Comparison of ENCODE assay signal across 11 cellular contexts in the genomic region with DNA sequence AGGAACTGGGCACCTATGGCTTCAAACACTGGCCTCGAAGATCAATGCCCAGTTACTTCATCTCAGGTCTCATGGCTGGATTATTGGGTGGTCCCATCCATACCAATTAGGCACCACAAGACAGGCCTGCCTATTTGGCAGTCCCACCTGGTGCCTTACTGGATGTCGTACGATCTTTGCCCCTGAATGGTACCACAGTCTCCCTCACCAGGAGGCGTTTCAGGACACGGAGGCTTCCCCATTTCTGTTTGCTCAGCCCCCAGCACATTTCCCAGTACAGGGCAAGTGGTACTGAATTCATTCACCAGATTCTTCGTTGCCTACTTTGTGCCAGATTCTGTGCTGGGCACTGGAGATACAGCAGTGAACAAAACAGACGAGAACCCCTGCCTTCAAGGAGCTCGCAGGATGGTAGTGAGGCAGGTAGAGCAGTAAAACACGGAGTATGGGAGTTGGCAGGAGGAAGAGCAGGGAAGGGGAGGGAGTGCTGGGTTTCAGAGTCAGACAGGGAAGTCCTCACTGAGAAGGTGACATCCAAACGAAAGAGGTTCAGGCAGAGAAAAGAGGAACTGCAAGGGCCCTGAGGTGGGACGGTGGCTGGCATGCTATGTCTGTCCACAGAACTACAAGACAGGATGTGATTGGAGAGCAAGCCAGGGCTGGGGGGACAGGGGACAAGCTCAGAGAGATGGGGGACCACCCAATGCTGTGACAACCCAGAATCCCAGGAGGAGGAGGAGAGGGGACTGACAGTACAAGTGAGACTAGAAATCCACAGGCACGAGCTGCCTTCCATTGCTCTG.
DNase-seq lines count a peak whose midpoint lies in the region; ATAC-seq and TF ChIP-seq lines count a peak whose summit lies in the region.
"Had no signal": no experiment of that assay in that cellular context is flagged by ENCODE, and none has a peak within 500 bp of the region (broad histone marks: within the 10 kb centered on the region; RNA-seq: fewer than 3 reads in every experiment).

No MANE protein-coding gene starts in this region.

- H3K4me1 Mint-ChIP-seq in CD14-positive monocyte: peaks cover 77% of the 10 kb centered on the region

- H3K27me3 ChIP-seq in Peyer's patch: no peaks in the 10 kb centered on the region
- peaks cover 4% of the 10 kb centered on the region for H3K27me3 ChIP-seq in iPS-15b (ENCODE audit: control insufficient read depth, insufficient read depth, low read length)

- H3K4me1 ChIP-seq in Peyer's patch: peaks cover 14 to 70% (median 48%) of the 10 kb centered on the region in 4 donors
- H3K4me1 ChIP-seq in iPS-15b (ENCODE audit: control insufficient read depth, insufficient read depth, low read length): peaks cover 28% of the 10 kb centered on the region

- peaks cover 13 to 26% (median 19%) of the 10 kb centered on the region in 3 donors for H3K27me3 Mint-ChIP-seq in CD14-positive monocyte (ENCODE audit: low read depth in 3 of 3)

- H3K4me3 Mint-ChIP-seq in CD14-positive monocyte: peak overlapping the region; percentile 61 to 80

- DNase-seq in CD14-positive monocyte (ENCODE audit: low spot score) (peak; percentile 70), Peyer's patch (peak in 2 of 3 donors; percentile 79 to 84), NCI-H446 treated with DMSO at 0.1 percent for 48 hours (lab: John Stamatoyannopoulos, UW) (no peak), globus pallidus (ENCODE audit: low spot score) (no peak), glomerular visceral epithelial cell (ENCODE audit: extremely low spot score) (no peak)
- DNase-seq: caudate nucleus, DND-41, NCI-H1417 treated with DMSO at 0.1 percent for 48 hours had no signal

- H3K36me3 ChIP-seq in Peyer's patch: no peaks in the 10 kb centered on the region
- H3K36me3 ChIP-seq in iPS-15b (ENCODE audit: control insufficient read depth, insufficient read depth, low read length): peaks cover 9% of the 10 kb centered on the region

- H3K4me3 ChIP-seq in Peyer's patch: no peak overlapping the region
- no peak overlapping the region for H3K4me3 ChIP-seq in iPS-15b (ENCODE audit: low read depth, low read length)

- peaks cover 13 to 16% of the 10 kb centered on the region in 2 donors for H3K36me3 Mint-ChIP-seq in CD14-positive monocyte

- peak overlapping the region; percentile 85 to 97 (median 88) for H3K27ac ChIP-seq in Peyer's patch

- no peaks in the 10 kb centered on the region for H3K9me3 ChIP-seq in Peyer's patch
- no peaks in the 10 kb centered on the region for H3K9me3 ChIP-seq in iPS-15b (ENCODE audit: control insufficient read depth, insufficient read depth, low read length)

- ATAC-seq in GM19395 (IDR thresholded peaks at IDR 0.05; ENCODE audit: unreplicated experiment) (peak; percentile 36), GM18502 (IDR thresholded peaks at IDR 0.05; ENCODE audit: poor library complexity, unreplicated experiment) (no peak)

- intact Hi-C loops in CD14-positive monocyte (cut with micrococcal nuclease): loop anchor here in 1 of 2 donors (5.0 to 10.0 kb wide), 3 partner anchors 94 to 539 kb away; partner anchors contain the start of gene EVI2B

- H3K27ac Mint-ChIP-seq in CD14-positive monocyte: peak overlapping the region; percentile 96 to 99 (median 98)

- H3K9ac ChIP-seq in iPS-15b (ENCODE audit: low read depth, low read length): peak overlapping the region; percentile 12

- TF ChIP-seq CTCF in CD14-positive monocyte (IDR thresholded peaks at IDR 0.05) (no peak), Peyer's patch (IDR thresholded peaks at IDR 0.05) (no peak)

- no peaks in the 10 kb centered on the region for H3K9me3 Mint-ChIP-seq in CD14-positive monocyte

- no peak for TF ChIP-seq POLR2A in Peyer's patch (IDR thresholded peaks at IDR 0.05)

Comparison
In these comparisons a context has a peak if more than half of its experiments do, and no peak if none do; other contexts are left out.
1. DNase-seq: peak in CD14-positive monocyte (single experiment) and Peyer's patch (2 of 3); none in NCI-H446 treated with DMSO at 0.1 percent for 48 hours (single experiment), globus pallidus (single experiment) and glomerular visceral epithelial cell (single experiment).